ENCODE assay signal across 14 cellular contexts in genomic region chr3:30521156-30521555, GRCh38.
"Had no signal": no experiment of that assay in that cellular context is flagged by ENCODE, and none has a peak within 500 bp of the region (broad histone marks: within the 10 kb centered on the region; RNA-seq: fewer than 3 reads in every experiment).

No MANE protein-coding gene starts in this region.

- DNase-seq: activated CD4-positive, alpha-beta memory T cell treated with anti-CD3 and anti-CD28 coated beads, Interleukin-2, amount 10 ng/mL, durations not matched to agents 7 days and 5 days; activated naive CD4-positive, alpha-beta T cell; colonic mucosa; effector CD4-positive, alpha-beta T cell; immature natural killer cell; pancreas; SK-N-SH; stimulated activated CD4-positive, alpha-beta T cell treated with anti-CD3 and anti-CD28 coated beads, Interleukin-12 subunit alpha, Interleukin-12 subunit beta, amount 100 ng/mL, for 4 hours; stimulated activated naive CD4-positive, alpha-beta T cell treated with Interleukin-2 at 50 U/mL for 16 hours; T-helper 1 cell; testis had no signal

- H3K4me3 ChIP-seq: colonic mucosa, neural progenitor cell, pancreas, testis had no signal

- H3K27ac ChIP-seq: colonic mucosa, epithelial cell of prostate, neural progenitor cell, VCaP had no signal

- H3K4me1 ChIP-seq: colonic mucosa, neural progenitor cell had no signal

- H3K9me3 ChIP-seq: colonic mucosa, pancreas, SK-N-SH, testis had no signal

- H3K36me3 ChIP-seq: colonic mucosa, neural progenitor cell, pancreas had no signal

- H3K27me3 ChIP-seq: colonic mucosa, neural progenitor cell, pancreas, testis had no signal

- ATAC-seq: pancreas had no signal
